In the genomic region with DNA sequence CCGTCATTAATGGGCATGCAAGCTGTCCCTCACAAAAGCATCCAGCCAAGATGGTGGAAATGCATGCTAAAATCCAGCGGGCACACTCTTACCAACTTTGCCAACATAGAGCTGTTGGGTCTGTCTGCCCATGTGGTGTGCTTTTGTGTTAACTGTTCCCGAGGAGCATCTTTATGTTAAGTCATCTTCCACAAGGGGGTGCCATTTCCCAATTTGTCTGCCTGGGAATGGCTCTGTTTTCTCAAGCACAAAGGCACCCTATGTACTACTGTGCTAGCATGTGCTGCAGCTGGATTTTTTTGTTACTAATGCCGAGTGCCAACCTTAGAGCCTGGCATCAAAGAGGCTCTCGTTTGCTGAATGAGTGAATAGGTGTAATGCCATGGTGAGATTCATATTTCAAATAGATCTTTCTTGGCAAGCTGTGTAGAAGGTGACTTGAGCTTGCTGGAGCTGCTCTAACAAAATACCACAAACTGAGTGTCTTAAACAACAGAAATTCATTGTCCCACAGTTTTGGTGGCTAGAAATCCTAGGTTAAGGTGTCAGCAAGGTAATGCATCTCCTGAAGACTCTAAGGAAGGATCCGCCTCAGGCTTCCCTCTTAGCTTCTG, we compare ENCODE assay signal across 8 cellular contexts.
DNase-seq lines count a peak whose midpoint lies in the region; ATAC-seq and TF ChIP-seq lines count a peak whose summit lies in the region.

No MANE protein-coding gene starts in this region.

- no peaks in the 10 kb centered on the region for H3K36me3 ChIP-seq in heart left ventricle

- peak in 9 of 12 donors; percentile 10 to 43 (median 35) for TF ChIP-seq CTCF in heart left ventricle (IDR thresholded peaks at IDR 0.05)

- WGBS in heart left ventricle, 4 donors, result 23 to 36% (median 28%) methylated on average over 6 of the region's 6 CpGs

- peak; percentile 91 for ATAC-seq in GM19455 (IDR thresholded peaks at IDR 0.05; ENCODE audit: unreplicated experiment)
- peak; percentile 94 for ATAC-seq in HG03439 (IDR thresholded peaks at IDR 0.05; ENCODE audit: unreplicated experiment)
- ATAC-seq in heart left ventricle, result peak in 3 of 4 donors; percentile 13 to 54 (median 52)

- TF ChIP-seq POLR2A in heart left ventricle (IDR thresholded peaks at IDR 0.05), result no peak

- no peaks in the 10 kb centered on the region for H3K27me3 ChIP-seq in heart left ventricle

- no peaks in the 10 kb centered on the region for H3K9me3 ChIP-seq in heart left ventricle

- no peak overlapping the region for H3K27ac ChIP-seq in heart left ventricle

- no peaks in the 10 kb centered on the region for H3K4me1 ChIP-seq in heart left ventricle

- intact Hi-C loops in heart left ventricle (cut with DNase I), result no loop called here

- no peak overlapping the region for H3K4me3 ChIP-seq in heart left ventricle

- DNase-seq in ELF-1 (ENCODE audit: low read depth, low spot score) (peak; percentile 87), NCI-H446 (lab: John Stamatoyannopoulos, UW) (peak; percentile 38 to 74), heart left ventricle (peak in 2 of 5 donors; percentile 19), renal cortical epithelial cell (ENCODE audit: low read depth) (peak; percentile 82)
- DNase-seq in activated T-cell treated with anti-CD3 and anti-CD28 coated beads, Interleukin-2, amount 50 U/mL, for 48 hours, result peak; percentile 39 to 43
- DNase-seq in effector CD8-positive, alpha-beta T cell (lab: John Stamatoyannopoulos, UW), result no peak
